23 cellular contexts compared by ENCODE assay signal in the genomic region with DNA sequence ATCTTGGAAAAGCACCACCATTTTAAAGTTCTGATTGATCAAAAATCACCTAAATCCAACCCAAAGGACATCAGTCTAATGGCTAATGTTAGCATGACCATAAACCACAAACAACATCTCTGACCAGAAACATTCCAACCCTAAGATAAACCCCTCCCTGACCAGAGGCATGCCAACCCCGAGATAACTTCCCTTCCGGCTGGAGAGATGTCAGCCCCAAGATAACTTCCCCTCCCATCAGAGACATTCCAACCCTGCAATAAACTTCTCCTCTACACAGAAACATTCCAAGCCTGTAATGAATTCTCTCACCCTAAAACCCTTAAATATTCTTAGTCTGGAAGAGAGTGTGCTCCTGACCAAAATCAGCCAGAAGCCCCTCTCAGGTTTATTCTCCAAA.
"Had no signal": no experiment of that assay in that cellular context is flagged by ENCODE, and none has a peak within 500 bp of the region (broad histone marks: within the 10 kb centered on the region; RNA-seq: fewer than 3 reads in every experiment).

No MANE protein-coding gene starts in this region.

- H2AFZ ChIP-seq: hepatocyte, neural progenitor cell, parathyroid adenoma had no signal

- DNase-seq: dorsolateral prefrontal cortex; effector CD4-positive, alpha-beta T cell; foreskin keratinocyte; heart left ventricle; left cardiac atrium; left lung; naive B cell; spleen; stimulated activated CD4-positive, alpha-beta T cell treated with anti-CD3 and anti-CD28 coated beads, Interleukin-4, amount 100 ng/mL, for 4 hours; stimulated activated naive CD8-positive, alpha-beta T cell treated with anti-CD3 and anti-CD28 coated beads, Interleukin-15, Interleukin-2, amounts not matched to agents 100 U/mL and 50 U/mL, for 24 hours; transverse colon; upper lobe of right lung; uterus had no signal

- H3K9me3 ChIP-seq: left lung, prostate gland, right atrium auricular region, suprapubic skin, transverse colon, upper lobe of right lung, uterus had no signal

- H3K79me2 ChIP-seq: hepatocyte, parathyroid adenoma had no signal

- H3K36me3 Mint-ChIP-seq: naive B cell; neural progenitor cell; stimulated activated memory B cell treated with anti-CD40 and anti-IgM and Interleukin-4, amounts not matched to agents 10 μg/mL and 1 μg/mL and 100 μg/mL, for 72 hours had no signal

- H3K9ac ChIP-seq: neural progenitor cell, parathyroid adenoma had no signal

- H3K27me3 ChIP-seq: dorsolateral prefrontal cortex, foreskin keratinocyte, gastroesophageal sphincter, hepatocyte, left lung, neural progenitor cell, right atrium auricular region, spleen, suprapubic skin, transverse colon, upper lobe of right lung, uterus had no signal

- H3K4me2 ChIP-seq: hepatocyte, neural progenitor cell had no signal

- H3K4me1 ChIP-seq: foreskin keratinocyte, gastroesophageal sphincter, heart left ventricle, left lung, neural progenitor cell, parathyroid adenoma, prostate gland, right atrium auricular region, spleen, suprapubic skin, transverse colon, upper lobe of right lung, uterus had no signal

- H3K27ac Mint-ChIP-seq: naive B cell; natural killer cell treated with Interleukin-12 subunit alpha and Interleukin-12 subunit beta and Interleukin-15 and Interleukin-18, amount 100 ng/mL, for 72 hours; neural progenitor cell; stimulated activated memory B cell treated with anti-CD40 and anti-IgM and Interleukin-4, amounts not matched to agents 10 μg/mL and 1 μg/mL and 100 μg/mL, for 72 hours had no signal

- H3K4me3 ChIP-seq: dorsolateral prefrontal cortex, gastroesophageal sphincter, heart left ventricle, hepatocyte, left lung, neural progenitor cell, prostate gland, right atrium auricular region, spleen, suprapubic skin, transverse colon, upper lobe of right lung, uterus had no signal

- H3K4me1 Mint-ChIP-seq: naive B cell; neural progenitor cell; stimulated activated memory B cell treated with anti-CD40 and anti-IgM and Interleukin-4, amounts not matched to agents 10 μg/mL and 1 μg/mL and 100 μg/mL, for 72 hours had no signal

- H3K4me3 Mint-ChIP-seq: naive B cell; natural killer cell treated with Interleukin-12 subunit alpha and Interleukin-12 subunit beta and Interleukin-15 and Interleukin-18, amount 100 ng/mL, for 72 hours; neural progenitor cell; stimulated activated memory B cell treated with anti-CD40 and anti-IgM and Interleukin-4, amounts not matched to agents 10 μg/mL and 1 μg/mL and 100 μg/mL, for 72 hours had no signal

- H3K27ac ChIP-seq: dorsolateral prefrontal cortex, foreskin keratinocyte, gastroesophageal sphincter, heart left ventricle, hepatocyte, left lung, neural progenitor cell, parathyroid adenoma, prostate gland, right atrium auricular region, spleen, suprapubic skin, transverse colon, upper lobe of right lung, uterus had no signal

- H3K9me3 Mint-ChIP-seq: stimulated activated memory B cell treated with anti-CD40 and anti-IgM and Interleukin-4, amounts not matched to agents 10 μg/mL and 1 μg/mL and 100 μg/mL, for 72 hours had no signal

- ATAC-seq: foreskin keratinocyte; gastroesophageal sphincter; heart left ventricle; left cardiac atrium; left lung; natural killer cell treated with Interleukin-12 subunit alpha and Interleukin-12 subunit beta and Interleukin-15 and Interleukin-18, amount 100 ng/mL, for 72 hours; sciatic nerve; stimulated activated memory B cell treated with anti-CD40 and anti-IgM and Interleukin-4, amounts not matched to agents 10 μg/mL and 1 μg/mL and 100 μg/mL, for 72 hours; stimulated activated naive CD8-positive, alpha-beta T cell treated with anti-CD3 and anti-CD28 coated beads, Interleukin-15, Interleukin-2, amounts not matched to agents 100 U/mL and 50 U/mL, for 24 hours; upper lobe of right lung had no signal

- H3K36me3 ChIP-seq: gastroesophageal sphincter, heart left ventricle, left lung, neural progenitor cell, prostate gland, right atrium auricular region, spleen, suprapubic skin, transverse colon, upper lobe of right lung, uterus had no signal
